Comparison of ENCODE assay signal across 16 cellular contexts in the genomic region with DNA sequence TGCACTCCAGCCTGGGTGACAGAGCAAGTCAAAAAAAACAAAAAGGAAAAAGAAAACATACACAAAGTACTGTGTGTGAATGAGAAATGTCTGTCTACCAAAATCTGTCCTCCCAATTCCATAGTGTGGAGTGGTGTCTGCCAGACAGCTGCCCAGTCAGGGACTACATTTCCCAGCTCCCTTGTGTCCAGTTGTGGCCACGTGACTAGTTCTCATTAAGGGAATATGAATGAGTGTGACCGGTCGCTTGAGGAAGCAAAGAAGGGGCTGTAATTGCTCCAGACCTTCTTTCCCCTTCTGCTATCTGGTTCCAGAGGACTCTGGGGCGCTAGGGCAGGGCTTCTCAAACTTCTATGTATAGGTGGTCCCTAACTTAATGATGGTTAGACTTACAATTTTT.
DNase-seq lines count a peak whose midpoint lies in the region; ATAC-seq and TF ChIP-seq lines count a peak whose summit lies in the region.
"Had no signal": no experiment of that assay in that cellular context is flagged by ENCODE, and none has a peak within 500 bp of the region (broad histone marks: within the 10 kb centered on the region; RNA-seq: fewer than 3 reads in every experiment).

No MANE protein-coding gene starts in this region.

- DNase-seq in SK-N-SH, result no peak
- no peak for DNase-seq in WTC11 (ENCODE audit: low spot score)
- DNase-seq in myocyte (ENCODE audit: low read depth), result peak; percentile 37
- no peak for DNase-seq in NCI-H2196 (lab: John Stamatoyannopoulos, UW; ENCODE audit: unreplicated experiment)
- DNase-seq in activated naive CD4-positive, alpha-beta T cell treated with Interleukin-2 at 50 U/mL for 16 hours, result no peak
- no peak for DNase-seq in right cardiac atrium
- DNase-seq: AML-193; Caco-2; CD4-positive, alpha-beta T cell; GOT3; H9; KG1 had no signal

- H3K9me3 ChIP-seq in SK-N-SH, result no peaks in the 10 kb centered on the region
- H3K9me3 ChIP-seq in right cardiac atrium (ENCODE audit: control insufficient read depth, low read length), result no peaks in the 10 kb centered on the region
- H3K9me3 ChIP-seq: A549, Caco-2 had no signal

- no peak for ATAC-seq in SK-N-SH treated with all-trans-retinoic acid at 6 μM for 48 hours
- ATAC-seq in WTC11, result no peak
- no peak for ATAC-seq in right cardiac atrium
- ATAC-seq: A549 had no signal

- no peaks in the 10 kb centered on the region for H3K9me2 ChIP-seq in SK-N-SH

- intact Hi-C loops in right cardiac atrium (cut with DNase I), result no loop called here

- no peak overlapping the region for H3K9ac ChIP-seq in SK-N-SH

- H3K27ac ChIP-seq in SK-N-SH (ENCODE audit: low read depth in 2 of 2, low read length in 1 of 2) (no peak overlapping the region), right cardiac atrium (ENCODE audit: low read length) (no peak overlapping the region)
- H3K27ac ChIP-seq: 22Rv1, A549, C4-2B had no signal

- no peaks in the 10 kb centered on the region for H4K20me1 ChIP-seq in SK-N-SH (ENCODE audit: insufficient read depth)

- no peak for TF ChIP-seq CTCF in SK-N-SH (IDR thresholded peaks at IDR 0.05)
- TF ChIP-seq CTCF in WTC11 (IDR thresholded peaks at IDR 0.05), result no peak

- H3K36me3 Mint-ChIP-seq in WTC11, result no peaks in the 10 kb centered on the region

- 79% methylated on average over 4 of the region's 4 CpGs for WGBS in SK-N-SH (ENCODE audit: low lambda C conversion rate)
- 85% methylated on average over 4 of the region's 4 CpGs for WGBS in right cardiac atrium

- H3K4me1 ChIP-seq in SK-N-SH (ENCODE audit: control insufficient read depth in 1 of 2, insufficient read depth in 2 of 2, low read depth in 1 of 2, low read length in 1 of 2), result no peaks in the 10 kb centered on the region
- no peaks in the 10 kb centered on the region for H3K4me1 ChIP-seq in right cardiac atrium (ENCODE audit: control insufficient read depth, insufficient read depth, low read length)
- H3K4me1 ChIP-seq: A549, Caco-2 had no signal

- H2AFZ ChIP-seq in SK-N-SH (ENCODE audit: low read depth), result no peak overlapping the region

- TF ChIP-seq RAD21 in SK-N-SH (IDR thresholded peaks at IDR 0.05; ENCODE audit: low read length), result no peak

- no peaks in the 10 kb centered on the region for H3F3A ChIP-seq in SK-N-SH (replicated peaks; ENCODE audit: insufficient read depth)

- H3K4me3 Mint-ChIP-seq in WTC11, result no peak overlapping the region
- H3K4me3 Mint-ChIP-seq: CD4-positive, alpha-beta T cell; H9 had no signal

- no peaks in the 10 kb centered on the region for H3K27me3 ChIP-seq in SK-N-SH (ENCODE audit: insufficient read depth)
- no peaks in the 10 kb centered on the region for H3K27me3 ChIP-seq in right cardiac atrium (ENCODE audit: control insufficient read depth, insufficient read depth)

- no peak overlapping the region for H3K27ac Mint-ChIP-seq in WTC11
- H3K27ac Mint-ChIP-seq: CD4-positive, alpha-beta T cell; H9 had no signal

- H3K4me1 Mint-ChIP-seq in WTC11, result no peaks in the 10 kb centered on the region
- H3K4me1 Mint-ChIP-seq: H9 had no signal

- CTCF ChIA-PET in SK-N-SH (lab: Yijun Ruan, JAX) (no interaction called here), WTC11 (lab: Charles Lee) (interaction anchor here (0.6 to 1.8 kb wide), 2 partner anchors 12 to 18 kb away, joined by 4 to 6 read pairs; no protein-coding TSS in a partner anchor)

- no peaks in the 10 kb centered on the region for H3K27me3 Mint-ChIP-seq in WTC11 (ENCODE audit: low read depth)
- H3K27me3 Mint-ChIP-seq: CD4-positive, alpha-beta T cell had no signal

- H3K79me2 ChIP-seq in SK-N-SH (ENCODE audit: insufficient read depth), result no peaks in the 10 kb centered on the region

- POLR2A ChIA-PET in SK-N-SH (lab: Yijun Ruan, JAX) (no interaction called here), WTC11 (lab: Charles Lee) (no interaction called here)

- peaks cover 12% of the 10 kb centered on the region for H3K9me3 Mint-ChIP-seq in WTC11

- TF ChIP-seq EP300 in SK-N-SH (IDR thresholded peaks at IDR 0.05; ENCODE audit: borderline replicate concordance in 1 of 2, low read depth in 1 of 2, low read length in 1 of 2), result no peak

- H3K36me3 ChIP-seq in SK-N-SH (replicated peaks in 1 of 2; ENCODE audit: control insufficient read depth in 1 of 2, insufficient read depth in 2 of 2, low read length in 1 of 2), result no peaks in the 10 kb centered on the region

- H3K4me2 ChIP-seq in SK-N-SH, result no peak overlapping the region
- H3K4me2 ChIP-seq: A549 had no signal

- H3K4me3 ChIP-seq in SK-N-SH (ENCODE audit: low read depth in 2 of 2, low read length in 1 of 2) (no peak overlapping the region), right cardiac atrium (ENCODE audit: low read length) (no peak overlapping the region)
- H3K4me3 ChIP-seq: A549 had no signal

TF ChIP-seq in SK-N-SH, 30 proteins besides CTCF, POLR2A, EP300 and RAD21:
- TF ChIP-seq, protein P1, sequence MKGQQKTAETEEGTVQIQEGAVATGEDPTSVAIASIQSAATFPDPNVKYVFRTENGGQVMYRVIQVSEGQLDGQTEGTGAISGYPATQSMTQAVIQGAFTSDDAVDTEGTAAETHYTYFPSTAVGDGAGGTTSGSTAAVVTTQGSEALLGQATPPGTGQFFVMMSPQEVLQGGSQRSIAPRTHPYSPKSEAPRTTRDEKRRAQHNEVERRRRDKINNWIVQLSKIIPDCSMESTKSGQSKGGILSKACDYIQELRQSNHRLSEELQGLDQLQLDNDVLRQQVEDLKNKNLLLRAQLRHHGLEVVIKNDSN (IDR thresholded peaks at IDR 0.05; ENCODE audit: borderline replicate concordance, low read depth), result peak; percentile 66; the same call in 1 of the 2 replicates
- no peak for TF ChIP-seq TCF12 (IDR thresholded peaks at IDR 0.05)

TF ChIP-seq in SK-N-SH treated with all-trans-retinoic acid at 6 μM for 48 hours, 23 proteins besides CTCF, POLR2A, EP300 and RAD21 (continues in another document):
- no peak for TF ChIP-seq SNAI2 (CRISPR knock-in tag; IDR thresholded peaks at IDR 0.05)
- no peak for TF ChIP-seq RARB (CRISPR knock-in tag; IDR thresholded peaks at IDR 0.05)
- TF ChIP-seq GLIS3 (CRISPR knock-in tag; IDR thresholded peaks at IDR 0.05), result no peak
- TF ChIP-seq ZC3H10 (CRISPR knock-in tag; IDR thresholded peaks at IDR 0.05), result no peak
- no peak for TF ChIP-seq ESRRG (CRISPR knock-in tag; IDR thresholded peaks at IDR 0.05)
- TF ChIP-seq, protein P2, sequence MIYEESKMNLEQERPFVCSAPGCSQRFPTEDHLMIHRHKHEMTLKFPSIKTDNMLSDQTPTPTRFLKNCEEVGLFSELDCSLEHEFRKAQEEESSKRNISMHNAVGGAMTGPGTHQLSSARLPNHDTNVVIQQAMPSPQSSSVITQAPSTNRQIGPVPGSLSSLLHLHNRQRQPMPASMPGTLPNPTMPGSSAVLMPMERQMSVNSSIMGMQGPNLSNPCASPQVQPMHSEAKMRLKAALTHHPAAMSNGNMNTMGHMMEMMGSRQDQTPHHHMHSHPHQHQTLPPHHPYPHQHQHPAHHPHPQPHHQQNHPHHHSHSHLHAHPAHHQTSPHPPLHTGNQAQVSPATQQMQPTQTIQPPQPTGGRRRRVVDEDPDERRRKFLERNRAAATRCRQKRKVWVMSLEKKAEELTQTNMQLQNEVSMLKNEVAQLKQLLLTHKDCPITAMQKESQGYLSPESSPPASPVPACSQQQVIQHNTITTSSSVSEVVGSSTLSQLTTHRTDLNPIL (CRISPR knock-in tag; IDR thresholded peaks at IDR 0.05; ENCODE audit: low read depth), result no peak
- TF ChIP-seq, protein P3, sequence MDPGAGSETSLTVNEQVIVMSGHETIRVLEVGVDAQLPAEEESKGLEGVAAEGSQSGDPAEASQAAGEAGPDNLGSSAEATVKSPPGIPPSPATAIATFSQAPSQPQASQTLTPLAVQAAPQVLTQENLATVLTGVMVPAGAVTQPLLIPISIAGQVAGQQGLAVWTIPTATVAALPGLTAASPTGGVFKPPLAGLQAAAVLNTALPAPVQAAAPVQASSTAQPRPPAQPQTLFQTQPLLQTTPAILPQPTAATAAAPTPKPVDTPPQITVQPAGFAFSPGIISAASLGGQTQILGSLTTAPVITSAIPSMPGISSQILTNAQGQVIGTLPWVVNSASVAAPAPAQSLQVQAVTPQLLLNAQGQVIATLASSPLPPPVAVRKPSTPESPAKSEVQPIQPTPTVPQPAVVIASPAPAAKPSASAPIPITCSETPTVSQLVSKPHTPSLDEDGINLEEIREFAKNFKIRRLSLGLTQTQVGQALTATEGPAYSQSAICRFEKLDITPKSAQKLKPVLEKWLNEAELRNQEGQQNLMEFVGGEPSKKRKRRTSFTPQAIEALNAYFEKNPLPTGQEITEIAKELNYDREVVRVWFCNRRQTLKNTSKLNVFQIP (CRISPR knock-in tag; IDR thresholded peaks at IDR 0.05; ENCODE audit: borderline replicate concordance, low read depth), result no peak

TF ChIP-seq in WTC11, 78 proteins besides CTCF, POLR2A, EP300 and RAD21 (continues in another document):
- TF ChIP-seq ZNF423 (CRISPR knock-in tag; IDR thresholded peaks at IDR 0.05), result no peak
- TF ChIP-seq NR3C1 (CRISPR knock-in tag; conservative IDR thresholded peaks at IDR 0.05; ENCODE audit: low read depth), result no peak
- TF ChIP-seq, protein P4, sequence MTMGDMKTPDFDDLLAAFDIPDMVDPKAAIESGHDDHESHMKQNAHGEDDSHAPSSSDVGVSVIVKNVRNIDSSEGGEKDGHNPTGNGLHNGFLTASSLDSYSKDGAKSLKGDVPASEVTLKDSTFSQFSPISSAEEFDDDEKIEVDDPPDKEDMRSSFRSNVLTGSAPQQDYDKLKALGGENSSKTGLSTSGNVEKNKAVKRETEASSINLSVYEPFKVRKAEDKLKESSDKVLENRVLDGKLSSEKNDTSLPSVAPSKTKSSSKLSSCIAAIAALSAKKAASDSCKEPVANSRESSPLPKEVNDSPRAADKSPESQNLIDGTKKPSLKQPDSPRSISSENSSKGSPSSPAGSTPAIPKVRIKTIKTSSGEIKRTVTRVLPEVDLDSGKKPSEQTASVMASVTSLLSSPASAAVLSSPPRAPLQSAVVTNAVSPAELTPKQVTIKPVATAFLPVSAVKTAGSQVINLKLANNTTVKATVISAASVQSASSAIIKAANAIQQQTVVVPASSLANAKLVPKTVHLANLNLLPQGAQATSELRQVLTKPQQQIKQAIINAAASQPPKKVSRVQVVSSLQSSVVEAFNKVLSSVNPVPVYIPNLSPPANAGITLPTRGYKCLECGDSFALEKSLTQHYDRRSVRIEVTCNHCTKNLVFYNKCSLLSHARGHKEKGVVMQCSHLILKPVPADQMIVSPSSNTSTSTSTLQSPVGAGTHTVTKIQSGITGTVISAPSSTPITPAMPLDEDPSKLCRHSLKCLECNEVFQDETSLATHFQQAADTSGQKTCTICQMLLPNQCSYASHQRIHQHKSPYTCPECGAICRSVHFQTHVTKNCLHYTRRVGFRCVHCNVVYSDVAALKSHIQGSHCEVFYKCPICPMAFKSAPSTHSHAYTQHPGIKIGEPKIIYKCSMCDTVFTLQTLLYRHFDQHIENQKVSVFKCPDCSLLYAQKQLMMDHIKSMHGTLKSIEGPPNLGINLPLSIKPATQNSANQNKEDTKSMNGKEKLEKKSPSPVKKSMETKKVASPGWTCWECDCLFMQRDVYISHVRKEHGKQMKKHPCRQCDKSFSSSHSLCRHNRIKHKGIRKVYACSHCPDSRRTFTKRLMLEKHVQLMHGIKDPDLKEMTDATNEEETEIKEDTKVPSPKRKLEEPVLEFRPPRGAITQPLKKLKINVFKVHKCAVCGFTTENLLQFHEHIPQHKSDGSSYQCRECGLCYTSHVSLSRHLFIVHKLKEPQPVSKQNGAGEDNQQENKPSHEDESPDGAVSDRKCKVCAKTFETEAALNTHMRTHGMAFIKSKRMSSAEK (CRISPR knock-in tag; IDR thresholded peaks at IDR 0.05; ENCODE audit: borderline replicate concordance), result no peak
